21 cellular contexts compared by ENCODE assay signal in genomic region chr16:12210258-12210880, GRCh38.
"Had no signal": no experiment of that assay in that cellular context is flagged by ENCODE, and none has a peak within 500 bp of the region (broad histone marks: within the 10 kb centered on the region; RNA-seq: fewer than 3 reads in every experiment).

No MANE protein-coding gene starts in this region.

- H3K4me3 Mint-ChIP-seq: activated naive CD8-positive, alpha-beta T cell; naive thymus-derived CD8-positive, alpha-beta T cell; neural progenitor cell; stimulated activated memory B cell treated with anti-CD40 and anti-IgM and Interleukin-4, amounts not matched to agents 10 μg/mL and 1 μg/mL and 100 μg/mL, for 72 hours had no signal

- H3K27me3 Mint-ChIP-seq: activated naive CD8-positive, alpha-beta T cell; naive thymus-derived CD8-positive, alpha-beta T cell; stimulated activated memory B cell treated with anti-CD40 and anti-IgM and Interleukin-4, amounts not matched to agents 10 μg/mL and 1 μg/mL and 100 μg/mL, for 72 hours had no signal

- H3K36me3 ChIP-seq: adrenal gland, ascending aorta, left ventricle myocardium inferior, neural progenitor cell, sigmoid colon, uterus had no signal

- H3K4me3 ChIP-seq: adrenal gland, ascending aorta, left ventricle myocardium inferior, neural progenitor cell, sigmoid colon, smooth muscle cell, testis, uterus had no signal

- DNase-seq: activated CD4-positive, alpha-beta T cell treated with anti-CD3 and anti-CD28 coated beads for 1 hour; activated CD4-positive, alpha-beta T cell treated with anti-CD3 and anti-CD28 coated beads, Interleukin-2, amount 50 U/mL, for 1 hour; activated T-cell treated with anti-CD3 and anti-CD28 coated beads, Interleukin-2, amount 50 U/mL, for 1 hour; adrenal gland; central memory CD4-positive, alpha-beta T cell; effector memory CD4-positive, alpha-beta T cell; foreskin keratinocyte; kidney glomerular epithelial cell; left ventricle myocardium inferior; naive thymus-derived CD8-positive, alpha-beta T cell; retina; sigmoid colon; stimulated activated CD4-positive, alpha-beta T cell treated with anti-CD3 and anti-CD28 coated beads, Interleukin-15, amount 100 ng/mL, for 24 hours; testis; trophoblast cell; uterus had no signal

- ATAC-seq: foreskin keratinocyte; naive thymus-derived CD8-positive, alpha-beta T cell; stimulated activated memory B cell treated with anti-CD40 and anti-IgM and Interleukin-4, amounts not matched to agents 10 μg/mL and 1 μg/mL and 100 μg/mL, for 72 hours had no signal

- H3K9me3 Mint-ChIP-seq: naive thymus-derived CD8-positive, alpha-beta T cell; neural progenitor cell; stimulated activated memory B cell treated with anti-CD40 and anti-IgM and Interleukin-4, amounts not matched to agents 10 μg/mL and 1 μg/mL and 100 μg/mL, for 72 hours had no signal

- H3K36me3 Mint-ChIP-seq: neural progenitor cell had no signal

- H3K27ac ChIP-seq: adrenal gland, ascending aorta, foreskin keratinocyte, left ventricle myocardium inferior, neural progenitor cell, sigmoid colon, testis, uterus had no signal

- H3K27ac Mint-ChIP-seq: activated naive CD8-positive, alpha-beta T cell; naive thymus-derived CD8-positive, alpha-beta T cell; neural progenitor cell; stimulated activated memory B cell treated with anti-CD40 and anti-IgM and Interleukin-4, amounts not matched to agents 10 μg/mL and 1 μg/mL and 100 μg/mL, for 72 hours had no signal

- H3K27me3 ChIP-seq: adrenal gland, ascending aorta, foreskin keratinocyte, neural progenitor cell, sigmoid colon, testis, uterus had no signal
